ENCODE assay signal across 8 cellular contexts in the genomic region with DNA sequence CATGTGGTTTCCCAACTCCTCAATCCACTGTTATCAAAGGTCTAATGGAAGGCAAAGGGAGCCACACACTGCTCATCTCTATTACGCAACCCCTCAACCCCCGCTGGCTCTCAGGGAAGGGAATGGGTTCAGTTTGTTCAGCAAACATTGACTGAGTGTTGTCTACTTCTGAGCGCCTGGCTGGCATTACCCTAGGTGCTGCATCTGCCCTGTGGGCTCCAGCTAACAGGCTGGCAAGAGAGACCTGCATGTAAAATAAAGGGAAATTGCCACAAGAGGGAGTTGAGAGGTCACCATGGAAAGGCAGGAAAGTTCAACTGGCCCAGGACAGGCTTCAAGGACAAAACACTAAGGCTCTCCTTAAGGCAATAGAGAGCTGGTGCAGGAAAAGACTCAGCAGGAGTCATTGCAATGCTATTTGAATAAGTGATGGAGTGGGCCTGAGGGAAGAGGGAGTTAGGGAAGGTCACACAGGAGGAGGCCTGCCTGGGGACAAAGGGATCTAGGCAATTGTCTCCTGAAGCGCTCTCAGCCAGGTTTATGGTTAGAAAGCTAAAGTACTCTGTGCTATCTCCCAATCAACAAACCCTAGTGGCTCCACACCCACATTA. TPM values are rescaled to one million over a fixed set of nuclear protein-coding genes. Genes with fewer than 3 reads are reported as not detected.
DNase-seq lines count a peak whose midpoint lies in the region; ATAC-seq and TF ChIP-seq lines count a peak whose summit lies in the region.

No MANE protein-coding gene starts in this region.

- TF ChIP-seq CTCF in GM12873 (IDR thresholded peaks at IDR 0.05; ENCODE audit: insufficient read depth, low read depth, low read length, missing control alignments) = peak; percentile 44
- TF ChIP-seq CTCF in cardiac fibroblast (IDR thresholded peaks at IDR 0.05; ENCODE audit: low read depth, low read length) = peak; percentile 21
- TF ChIP-seq CTCF in neural progenitor cell (IDR thresholded peaks at IDR 0.05) = peak; percentile 52

- H2AFZ ChIP-seq in neural progenitor cell (replicated peaks) = no peak overlapping the region

- peaks cover 31% of the 10 kb centered on the region for H3F3A ChIP-seq in neural progenitor cell (ENCODE audit: low read depth)

- H3K36me3 ChIP-seq in neural progenitor cell = no peaks in the 10 kb centered on the region

- H4K20me1 ChIP-seq in neural progenitor cell (ENCODE audit: low read depth) = peaks cover 9% of the 10 kb centered on the region

- peaks cover 57% of the 10 kb centered on the region for H3K27me3 ChIP-seq in neural progenitor cell

- peak overlapping the region; percentile 40 for H3K27ac Mint-ChIP-seq in neural progenitor cell

- H3K27ac ChIP-seq in neural progenitor cell = no peak overlapping the region

- H3K9me3 ChIP-seq in neural progenitor cell (ENCODE audit: low read depth) = no peaks in the 10 kb centered on the region

- H3K27me3 Mint-ChIP-seq in neural progenitor cell (ENCODE audit: insufficient read depth, low read depth) = peaks cover 6% of the 10 kb centered on the region

- H3K79me2 ChIP-seq in neural progenitor cell (ENCODE audit: low read depth) = peaks cover 6% of the 10 kb centered on the region

- no peaks in the 10 kb centered on the region for H3K9me3 Mint-ChIP-seq in neural progenitor cell

- no peak overlapping the region for H3K9ac ChIP-seq in neural progenitor cell

- H3K4me3 ChIP-seq in cardiac fibroblast (replicated peaks in 1 of 2; ENCODE audit: low read depth in 2 of 2, low read length in 2 of 2) = no peak overlapping the region
- no peak overlapping the region for H3K4me3 ChIP-seq in neural progenitor cell

- H3K4me1 ChIP-seq in neural progenitor cell = peaks cover 21% of the 10 kb centered on the region

- DNase-seq in NCI-H2081 (lab: John Stamatoyannopoulos, UW) (peak; percentile 57 to 82), cardiac fibroblast (ENCODE audit: low read depth in 2 of 2) (peak; percentile 31 to 53), neural progenitor cell (ENCODE audit: low spot score) (peak; percentile 59), epidermal melanocyte (ENCODE audit: insufficient read length, low spot score) (no peak)
- no peak for DNase-seq in activated CD8-positive, alpha-beta memory T cell treated with anti-CD3 and anti-CD28 coated beads, Interleukin-2, amount 50 U/mL, for 48 hours

- no peak overlapping the region for H3K4me3 Mint-ChIP-seq in neural progenitor cell

- ATAC-seq in HG03354 (IDR thresholded peaks at IDR 0.05; ENCODE audit: poor library complexity, severe bottlenecking, unreplicated experiment) (no peak), GM19324 (IDR thresholded peaks at IDR 0.05; ENCODE audit: low FRiP score, unreplicated experiment) (no peak)

- peaks cover 26% of the 10 kb centered on the region for H3K4me1 Mint-ChIP-seq in neural progenitor cell

- no peak overlapping the region for H3K4me2 ChIP-seq in neural progenitor cell

- H3K36me3 Mint-ChIP-seq in neural progenitor cell = peaks cover 4% of the 10 kb centered on the region

RNA-seq across cellular contexts. Expression of a gene that starts 5.5 kb away (rescaled TPM):
- total RNA-seq in neural progenitor cell (ENCODE audit: low replicate concordance) = 38.4 and 40.4 TPM in 2 replicates

RNA-seq across cellular contexts. Expression of a gene that starts 5.7 kb away (rescaled TPM):
- 26.9 and 33.0 TPM in 2 replicates for total RNA-seq in neural progenitor cell (ENCODE audit: low replicate concordance)

RNA-seq across cellular contexts. Expression of a gene that starts 32.1 kb away (rescaled TPM):
- 0.43 TPM in 1 of 2 replicates, not detected in the other for total RNA-seq in neural progenitor cell (ENCODE audit: low replicate concordance)

RNA-seq across cellular contexts. Expression of a gene that starts 57.0 kb away (rescaled TPM):
- total RNA-seq in neural progenitor cell (ENCODE audit: low replicate concordance) = 17.0 and 30.9 TPM in 2 replicates

Comparison
In these comparisons a context has a peak if more than half of its experiments do, and no peak if none do; other contexts are left out.
1. DNase-seq: peak in NCI-H2081 (2 of 2), cardiac fibroblast (2 of 2) and neural progenitor cell (single experiment); none in epidermal melanocyte (single experiment) and activated CD8-positive, alpha-beta memory T cell treated with anti-CD3 and anti-CD28 coated beads, Interleukin-2, amount 50 U/mL, for 48 hours (single experiment).
2. Peak in every context shown above with its lines, with median percentiles within 50 percentile points of each other: CTCF ChIP-seq.